In the genomic region with DNA sequence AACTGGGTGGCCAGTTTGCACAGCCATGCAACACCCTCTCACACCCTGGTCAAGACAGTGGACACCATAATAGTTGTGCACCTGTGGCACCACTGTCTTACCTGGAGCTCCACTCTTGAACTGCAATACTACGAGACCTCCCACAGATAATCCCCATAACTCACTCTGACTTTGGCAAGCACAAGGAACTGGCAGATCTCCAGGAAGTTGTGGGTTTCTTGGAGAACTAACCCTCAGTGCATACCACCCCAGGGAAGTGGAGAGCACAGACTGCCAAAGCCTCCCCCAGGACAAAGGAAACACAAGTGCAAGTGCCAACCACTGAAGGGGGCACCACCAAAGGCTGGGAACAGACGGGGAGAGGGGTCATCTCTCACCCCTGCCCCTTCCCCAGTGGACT, we compare ENCODE assay signal across 26 cellular contexts.
DNase-seq lines count a peak whose midpoint lies in the region; ATAC-seq, FAIRE-seq and TF ChIP-seq lines count a peak whose summit lies in the region.
"Had no signal": no experiment of that assay in that cellular context is flagged by ENCODE, and none has a peak within 500 bp of the region (broad histone marks: within the 10 kb centered on the region; RNA-seq: fewer than 3 reads in every experiment).

No MANE protein-coding gene starts in this region.

- no peak for TF ChIP-seq POLR2A in testis (IDR thresholded peaks at IDR 0.05)

- peaks cover 15% of the 10 kb centered on the region for H3K36me3 Mint-ChIP-seq in stimulated activated memory B cell treated with anti-CD40 and anti-IgM and Interleukin-4, amounts not matched to agents 10 μg/mL and 1 μg/mL and 100 μg/mL, for 72 hours

- no peak overlapping the region for H3K27ac Mint-ChIP-seq in stimulated activated memory B cell treated with anti-CD40 and anti-IgM and Interleukin-4, amounts not matched to agents 10 μg/mL and 1 μg/mL and 100 μg/mL, for 72 hours
- H3K27ac Mint-ChIP-seq: activated CD8-positive, alpha-beta T cell treated with anti-CD3 and anti-CD28 coated beads for 36 hours; activated naive CD8-positive, alpha-beta T cell treated with anti-CD3 and anti-CD28 coated beads for 36 hours; activated T-helper 2 cell treated with anti-CD3 and anti-CD28 coated beads, Interferon-gamma antibody, Interleukin-2, Interleukin-4, amounts not matched to agents 10 μg/mL and 5 μg/mL and 100 μg/mL, durations not matched to agents 14 hours and 24 hours and 36 hours; natural killer cell treated with Interleukin-12 subunit alpha and Interleukin-12 subunit beta and Interleukin-15 and Interleukin-18, amount 100 ng/mL, for 72 hours had no signal

- WGBS in testis, 2 donors, result 65% methylated on average over 2 of the region's 2 CpGs; no CpG with 5 or more reads in 1 of the 2 donors

- H3K4me1 Mint-ChIP-seq in stimulated activated memory B cell treated with anti-CD40 and anti-IgM and Interleukin-4, amounts not matched to agents 10 μg/mL and 1 μg/mL and 100 μg/mL, for 72 hours, result no peaks in the 10 kb centered on the region
- H3K4me1 Mint-ChIP-seq: central memory CD8-positive, alpha-beta T cell had no signal

- no peaks in the 10 kb centered on the region for H3K9me3 ChIP-seq in testis

- peak; percentile 39 for ATAC-seq in stimulated activated memory B cell treated with anti-CD40 and anti-IgM and Interleukin-4, amounts not matched to agents 10 μg/mL and 1 μg/mL and 100 μg/mL, for 72 hours
- ATAC-seq: activated CD8-positive, alpha-beta T cell treated with anti-CD3 and anti-CD28 coated beads for 36 hours; gastroesophageal sphincter; HepG2; natural killer cell treated with Interleukin-12 subunit alpha and Interleukin-12 subunit beta and Interleukin-15 and Interleukin-18, amount 100 ng/mL, for 72 hours; right cardiac atrium had no signal

- DNase-seq in HT1080 (ENCODE audit: low read depth) (peak; percentile 43), RCC 7860 (ENCODE audit: low spot score) (peak; percentile 56), iPS-NIHi11 (ENCODE audit: low spot score) (peak; percentile 22), GM19238 (ENCODE audit: insufficient read length, low spot score) (no peak), iPS-NIHi7 (ENCODE audit: extremely low spot score) (no peak), testis (no peak)
- DNase-seq: activated CD4-positive, alpha-beta T cell treated with anti-CD3 and anti-CD28 coated beads for 1 hour; activated CD8-positive, alpha-beta T cell treated with anti-CD3 and anti-CD28 coated beads for 36 hours; activated naive CD8-positive, alpha-beta T cell treated with anti-CD3 and anti-CD28 coated beads for 36 hours; GOT3; NCI-H1436; NCI-H2107; right cardiac atrium; spleen; T-helper 2 cell; transverse colon had no signal

- H3K27me3 ChIP-seq in testis, result no peaks in the 10 kb centered on the region
- H3K27me3 ChIP-seq: gastroesophageal sphincter, spleen, transverse colon had no signal

- no peak overlapping the region for H3K27ac ChIP-seq in testis
- H3K27ac ChIP-seq: gastroesophageal sphincter, HL-60, spleen, transverse colon had no signal

- no peak overlapping the region for H3K4me3 Mint-ChIP-seq in stimulated activated memory B cell treated with anti-CD40 and anti-IgM and Interleukin-4, amounts not matched to agents 10 μg/mL and 1 μg/mL and 100 μg/mL, for 72 hours
- H3K4me3 Mint-ChIP-seq: activated CD8-positive, alpha-beta T cell treated with anti-CD3 and anti-CD28 coated beads for 36 hours; activated naive CD8-positive, alpha-beta T cell treated with anti-CD3 and anti-CD28 coated beads for 36 hours; central memory CD8-positive, alpha-beta T cell; natural killer cell treated with Interleukin-12 subunit alpha and Interleukin-12 subunit beta and Interleukin-15 and Interleukin-18, amount 100 ng/mL, for 72 hours had no signal

- no peaks in the 10 kb centered on the region for H3K4me1 ChIP-seq in testis
- H3K4me1 ChIP-seq: gastroesophageal sphincter, spleen, transverse colon had no signal

- H3K9me3 Mint-ChIP-seq in stimulated activated memory B cell treated with anti-CD40 and anti-IgM and Interleukin-4, amounts not matched to agents 10 μg/mL and 1 μg/mL and 100 μg/mL, for 72 hours, result peaks cover 17% of the 10 kb centered on the region

- H3K27me3 Mint-ChIP-seq in stimulated activated memory B cell treated with anti-CD40 and anti-IgM and Interleukin-4, amounts not matched to agents 10 μg/mL and 1 μg/mL and 100 μg/mL, for 72 hours, result no peaks in the 10 kb centered on the region

- intact Hi-C loops in testis (cut with DNase I; ENCODE audit: low total_unique reads), result no loop called here

- no peak for TF ChIP-seq CTCF in testis (IDR thresholded peaks at IDR 0.05)

- no peaks in the 10 kb centered on the region for H3K36me3 ChIP-seq in testis (ENCODE audit: low read depth, missing control alignments)
- H3K36me3 ChIP-seq: gastroesophageal sphincter, spleen, transverse colon had no signal

- FAIRE-seq in RCC 7860 (lab: Jason Lieb, UNC), result no peak
- FAIRE-seq: endometrium, GM12891, HepG2, islet of Langerhans had no signal

- H3K4me3 ChIP-seq in testis, result no peak overlapping the region
- H3K4me3 ChIP-seq: gastroesophageal sphincter, spleen, transverse colon had no signal

Comparison
In these comparisons a context has a peak if more than half of its experiments do, and no peak if none do; other contexts are left out.
1. DNase-seq: peak in HT1080 (single experiment), RCC 7860 (single experiment) and iPS-NIHi11 (single experiment); none in GM19238 (single experiment), iPS-NIHi7 (single experiment) and testis (single experiment).